Comparison of ENCODE assay signal across 8 cellular contexts in genomic region chr17:38605852-38606645, GRCh38. TPM values are rescaled to one million over a fixed set of nuclear protein-coding genes. Genes with fewer than 3 reads are reported as not detected.
DNase-seq lines count a peak whose midpoint lies in the region; ATAC-seq and TF ChIP-seq lines count a peak whose summit lies in the region.

Gene SRCIN1, minus strand, starts transcription at chr17:38605952. Its CDS starts 247 bp downstream, at chr17:38605705.

- H3K36me3 ChIP-seq in Karpas-422 (ENCODE audit: insufficient read depth, low read length) = no peaks in the 10 kb centered on the region

- TF ChIP-seq CTCF in astrocyte of the cerebellum (IDR thresholded peaks at IDR 0.05; ENCODE audit: low read depth, low read length, missing control alignments) = peak; percentile 71

- DNase-seq in DMS53 (lab: John Stamatoyannopoulos, UW) (peak; percentile 85), Karpas-422 (peak; percentile 74), astrocyte of the cerebellum (ENCODE audit: low read depth) (no peak)
- peak; percentile 13 to 49 for DNase-seq in stimulated activated CD4-positive, alpha-beta T cell treated with anti-CD3 and anti-CD28 coated beads, Interleukin-12 subunit alpha, Interleukin-12 subunit beta, amount 100 ng/mL, for 24 hours (ENCODE audit: low read depth in 2 of 2)

- no peaks in the 10 kb centered on the region for H3K9me3 ChIP-seq in Karpas-422 (ENCODE audit: low read length)
- H3K9me3 ChIP-seq in iPS-18c (ENCODE audit: control insufficient read depth, insufficient read depth, low read length) = no peaks in the 10 kb centered on the region

- H3K4me3 ChIP-seq in Karpas-422 (ENCODE audit: low read length) (peak within 1 kb of the TSS; percentile 57; the same call in 1 of the 2 replicates), astrocyte of the cerebellum (ENCODE audit: low read depth, low read length) (peak within 1 kb of the TSS; percentile 36), iPS-18c (ENCODE audit: insufficient read depth, low read depth, low read length) (peak within 1 kb of the TSS; percentile 56)

- H3K4me1 ChIP-seq in Karpas-422 (ENCODE audit: low read length) = peaks cover 12% of the 10 kb centered on the region

- no peaks in the 10 kb centered on the region for H3K79me2 ChIP-seq in Karpas-422 (ENCODE audit: low read length)

- no peaks in the 10 kb centered on the region for H3K9me2 ChIP-seq in Karpas-422 (replicated peaks; ENCODE audit: insufficient read depth, low read length)

- no peak within 1 kb of the TSS for H2AFZ ChIP-seq in Karpas-422 (ENCODE audit: low read length)

- ATAC-seq in SK-N-SH treated with all-trans-retinoic acid at 6 μM for 48 hours = peak; percentile 38
- no peak for ATAC-seq in GM18519 (IDR thresholded peaks at IDR 0.05; ENCODE audit: low FRiP score, unreplicated experiment)
- no peak for ATAC-seq in HG02938 (IDR thresholded peaks at IDR 0.05; ENCODE audit: unreplicated experiment)

- H3K4me2 ChIP-seq in Karpas-422 (ENCODE audit: low read depth, low read length, poor library complexity, severe bottlenecking) = peak within 1 kb of the TSS; percentile 66

- peak within 1 kb of the TSS; percentile 45 for H3K9ac ChIP-seq in Karpas-422 (ENCODE audit: low read length)

- no peaks in the 10 kb centered on the region for H4K20me1 ChIP-seq in Karpas-422 (ENCODE audit: insufficient read depth, low read depth, low read length)

- in situ Hi-C loops in astrocyte of the cerebellum (cut with HindIII; ENCODE audit: low sequenced_read_pairs) = loop anchor here (10.0 kb wide), 1 partner anchor 61 kb away; no protein-coding TSS in a partner anchor

- H3K27me3 ChIP-seq in Karpas-422 (ENCODE audit: low read length) = no peaks in the 10 kb centered on the region

- no peak within 1 kb of the TSS for H3K27ac ChIP-seq in Karpas-422 (ENCODE audit: low read length)

TF ChIP-seq in SK-N-SH treated with all-trans-retinoic acid at 6 μM for 48 hours, 23 proteins besides CTCF, POLR2A, EP300 and RAD21:
- TF ChIP-seq TSHZ2 (CRISPR knock-in tag; IDR thresholded peaks at IDR 0.05) (peak; percentile 68), PATZ1 (CRISPR knock-in tag; IDR thresholded peaks at IDR 0.05; ENCODE audit: borderline replicate concordance) (no peak), ZFP3 (CRISPR knock-in tag; IDR thresholded peaks at IDR 0.05) (peak; percentile 58; the same call in 1 of the 2 replicates)
TF ChIP-seq in SK-N-SH treated with all-trans-retinoic acid at 6 μM for 48 hours: peak in this region for 2.

RNA-seq across cellular contexts. Expression of gene SRCIN1, which starts in this region (rescaled TPM):
- 0.14 and 0.86 TPM in 2 replicates for total RNA-seq in Karpas-422 (2014; rRNA removed; shearing (Covaris generic); ENCODE audit: low replicate concordance)

Comparison
In these comparisons a context has a peak if more than half of its experiments do, and no peak if none do; other contexts are left out.
1. Peak in DNase-seq, H3K4me3 ChIP-seq, H3K9ac ChIP-seq and H3K4me2 ChIP-seq in Karpas-422; RNA of the gene not detected or under 1 TPM.